In the genomic region with DNA sequence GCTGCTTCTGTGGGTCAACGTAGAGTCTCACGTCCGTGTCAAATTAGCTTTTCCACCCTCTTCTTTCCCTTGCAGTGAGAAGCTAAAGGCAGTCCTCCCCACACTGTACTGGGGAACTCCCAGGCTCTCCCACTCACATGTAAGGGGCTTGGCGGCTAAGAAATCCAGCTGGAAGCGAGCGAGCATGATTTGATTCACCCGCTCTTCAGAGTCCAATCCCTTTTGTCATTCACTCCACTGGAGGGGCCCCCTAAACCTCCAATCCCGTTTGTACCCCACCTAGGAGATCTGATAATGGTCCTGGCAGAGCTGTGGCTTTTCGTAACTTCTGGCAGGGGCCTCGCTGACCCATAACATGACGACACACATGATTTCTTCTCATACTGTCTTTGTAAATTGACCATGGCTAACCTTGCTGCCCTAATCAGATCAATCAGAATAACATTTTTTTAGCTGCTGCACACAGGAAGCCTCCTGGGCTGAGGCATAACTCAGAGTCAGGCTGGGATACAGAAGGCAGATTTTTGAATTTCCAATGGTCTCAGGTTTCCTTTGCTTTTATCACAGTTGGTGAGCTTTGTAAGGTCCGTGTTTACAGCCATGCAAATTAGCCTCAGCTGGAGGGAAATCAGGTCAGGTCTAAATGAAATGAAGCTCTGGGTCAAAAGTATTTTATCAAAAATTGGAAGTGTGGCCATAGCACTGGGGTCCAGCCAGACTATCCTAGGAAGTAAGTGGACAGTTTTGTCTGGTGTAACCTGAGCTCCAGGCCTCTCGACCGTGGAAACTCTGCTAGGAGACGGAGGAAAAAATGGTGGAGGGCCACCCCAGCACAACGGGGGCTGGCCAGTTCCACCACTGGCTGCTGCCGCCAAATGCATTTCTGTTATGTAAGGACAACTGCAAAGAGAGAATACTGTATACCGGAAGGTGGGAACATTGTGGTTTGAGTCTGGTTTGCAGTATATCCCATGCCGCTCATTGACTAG, we compare ENCODE assay signal across 12 cellular contexts.
DNase-seq lines count a peak whose midpoint lies in the region; FAIRE-seq and TF ChIP-seq lines count a peak whose summit lies in the region.
"Had no signal": no experiment of that assay in that cellular context is flagged by ENCODE, and none has a peak within 500 bp of the region (broad histone marks: within the 10 kb centered on the region; RNA-seq: fewer than 3 reads in every experiment).

No MANE protein-coding gene starts in this region.

- no peak overlapping the region for H3K4me2 ChIP-seq in astrocyte (ENCODE audit: low read length)

- H3K27ac ChIP-seq in HUES6 (ENCODE audit: low read depth, low read length), result peak overlapping the region; percentile 7; the same call in 1 of the 2 replicates
- no peak overlapping the region for H3K27ac ChIP-seq in astrocyte (ENCODE audit: low read depth, low read length)
- no peak overlapping the region for H3K27ac ChIP-seq in iPS-18a (ENCODE audit: low read length)

- H3K36me3 Mint-ChIP-seq in astrocyte (ENCODE audit: low read depth, unreplicated experiment) (no peaks in the 10 kb centered on the region), progenitor cell of endocrine pancreas (ENCODE audit: insufficient read depth) (no peaks in the 10 kb centered on the region)
- H3K36me3 Mint-ChIP-seq in activated naive CD8-positive, alpha-beta T cell treated with anti-CD3 and anti-CD28 coated beads for 36 hours, result no peaks in the 10 kb centered on the region
- H3K36me3 Mint-ChIP-seq: CD14-positive monocyte, natural killer cell had no signal

- no peak overlapping the region for H2AFZ ChIP-seq in astrocyte (ENCODE audit: low read depth, low read length)

- H3K27me3 Mint-ChIP-seq in astrocyte (ENCODE audit: low read depth, unreplicated experiment), result no peaks in the 10 kb centered on the region
- no peaks in the 10 kb centered on the region for H3K27me3 Mint-ChIP-seq in progenitor cell of endocrine pancreas
- H3K27me3 Mint-ChIP-seq in activated naive CD8-positive, alpha-beta T cell treated with anti-CD3 and anti-CD28 coated beads for 36 hours, result peaks cover 8% of the 10 kb centered on the region

- H3K4me3 ChIP-seq in HUES6 (ENCODE audit: low read depth, low read length), result peak overlapping the region; percentile 10
- H3K4me3 ChIP-seq in astrocyte (ENCODE audit: insufficient read depth, low read depth, low read length), result no peak overlapping the region
- H3K4me3 ChIP-seq in iPS-18a (ENCODE audit: low read length), result peak overlapping the region; percentile 48
- H3K4me3 ChIP-seq: K562 had no signal

- H4K20me1 ChIP-seq in astrocyte (ENCODE audit: insufficient read depth, low read length), result no peaks in the 10 kb centered on the region

- no peak overlapping the region for H3K9ac ChIP-seq in HUES6 (ENCODE audit: low read length)
- H3K9ac ChIP-seq in astrocyte (ENCODE audit: low read length), result no peak overlapping the region
- H3K9ac ChIP-seq in iPS-18a (ENCODE audit: low read length), result no peak overlapping the region

- H3K4me1 ChIP-seq in HUES6 (ENCODE audit: control insufficient read depth, insufficient read depth, low read length) (peaks cover 34% of the 10 kb centered on the region), astrocyte (ENCODE audit: insufficient read depth, low read length) (peaks cover 8% of the 10 kb centered on the region), iPS-18a (ENCODE audit: control insufficient read depth, low read depth, low read length) (peaks cover 20% of the 10 kb centered on the region)

- DNase-seq in astrocyte (ENCODE audit: low read depth) (peak; percentile 56), progenitor cell of endocrine pancreas (ENCODE audit: low spot score, unreplicated experiment) (no peak), NCI-H128 (lab: John Stamatoyannopoulos, UW; ENCODE audit: unreplicated experiment) (no peak), LoVo (ENCODE audit: low spot score) (no peak), GM19238 (ENCODE audit: insufficient read length, low spot score) (no peak)
- no peak for DNase-seq in activated naive CD8-positive, alpha-beta T cell treated with anti-CD3 and anti-CD28 coated beads for 36 hours
- DNase-seq: natural killer cell, NCI-H1436 had no signal

- H3K4me3 Mint-ChIP-seq in astrocyte (ENCODE audit: unreplicated experiment), result no peak overlapping the region
- H3K4me3 Mint-ChIP-seq in progenitor cell of endocrine pancreas (ENCODE audit: low read depth), result no peak overlapping the region
- H3K4me3 Mint-ChIP-seq in activated naive CD8-positive, alpha-beta T cell treated with anti-CD3 and anti-CD28 coated beads for 36 hours, result no peak overlapping the region
- H3K4me3 Mint-ChIP-seq: CD14-positive monocyte, natural killer cell had no signal

- H3K4me1 Mint-ChIP-seq in astrocyte (ENCODE audit: low read depth, unreplicated experiment) (peaks cover 9% of the 10 kb centered on the region), progenitor cell of endocrine pancreas (ENCODE audit: low read depth) (peaks cover 5% of the 10 kb centered on the region)
- H3K4me1 Mint-ChIP-seq in activated naive CD8-positive, alpha-beta T cell treated with anti-CD3 and anti-CD28 coated beads for 36 hours, result no peaks in the 10 kb centered on the region
- H3K4me1 Mint-ChIP-seq: natural killer cell had no signal

- H3K27ac Mint-ChIP-seq in astrocyte (ENCODE audit: unreplicated experiment) (no peak overlapping the region), progenitor cell of endocrine pancreas (peak overlapping the region; percentile 17)
- no peak overlapping the region for H3K27ac Mint-ChIP-seq in activated naive CD8-positive, alpha-beta T cell treated with anti-CD3 and anti-CD28 coated beads for 36 hours
- H3K27ac Mint-ChIP-seq: natural killer cell had no signal

- H3K79me2 ChIP-seq in astrocyte (ENCODE audit: insufficient read depth, low read length), result no peaks in the 10 kb centered on the region

- H3K36me3 ChIP-seq in HUES6 (ENCODE audit: control insufficient read depth, insufficient read depth, low read length) (no peaks in the 10 kb centered on the region), astrocyte (ENCODE audit: insufficient read depth, low read length) (no peaks in the 10 kb centered on the region), iPS-18a (ENCODE audit: control insufficient read depth, low read depth, low read length) (no peaks in the 10 kb centered on the region)

- peaks cover 5% of the 10 kb centered on the region; the same call in 1 of the 2 replicates for H3K9me3 ChIP-seq in HUES6 (ENCODE audit: control insufficient read depth, insufficient read depth, low read depth, low read length)
- H3K9me3 ChIP-seq in astrocyte (ENCODE audit: insufficient read depth, low read depth, low read length), result no peaks in the 10 kb centered on the region
- H3K9me3 ChIP-seq in iPS-18a (ENCODE audit: control insufficient read depth, low read depth, low read length), result no peaks in the 10 kb centered on the region

- H3K27me3 ChIP-seq in HUES6 (ENCODE audit: control insufficient read depth, insufficient read depth, low read length) (no peaks in the 10 kb centered on the region), astrocyte (ENCODE audit: insufficient read depth, low read length) (no peaks in the 10 kb centered on the region), iPS-18a (ENCODE audit: control insufficient read depth, insufficient read depth, low read length) (no peaks in the 10 kb centered on the region)

- no peaks in the 10 kb centered on the region for H3K9me3 Mint-ChIP-seq in astrocyte (ENCODE audit: unreplicated experiment)
- no peaks in the 10 kb centered on the region for H3K9me3 Mint-ChIP-seq in progenitor cell of endocrine pancreas (ENCODE audit: low read depth)
- H3K9me3 Mint-ChIP-seq in activated naive CD8-positive, alpha-beta T cell treated with anti-CD3 and anti-CD28 coated beads for 36 hours, result no peaks in the 10 kb centered on the region
- H3K9me3 Mint-ChIP-seq: natural killer cell had no signal

- no peak for TF ChIP-seq CTCF in astrocyte (IDR thresholded peaks at IDR 0.05; ENCODE audit: insufficient read depth, low read depth, low read length)
- TF ChIP-seq CTCF in progenitor cell of endocrine pancreas (IDR thresholded peaks at IDR 0.05; ENCODE audit: unreplicated experiment), result no peak

- no peak for FAIRE-seq in astrocyte (lab: Jason Lieb, UNC)
- FAIRE-seq: K562 had no signal
